16 cellular contexts compared by ENCODE assay signal in the genomic region with DNA sequence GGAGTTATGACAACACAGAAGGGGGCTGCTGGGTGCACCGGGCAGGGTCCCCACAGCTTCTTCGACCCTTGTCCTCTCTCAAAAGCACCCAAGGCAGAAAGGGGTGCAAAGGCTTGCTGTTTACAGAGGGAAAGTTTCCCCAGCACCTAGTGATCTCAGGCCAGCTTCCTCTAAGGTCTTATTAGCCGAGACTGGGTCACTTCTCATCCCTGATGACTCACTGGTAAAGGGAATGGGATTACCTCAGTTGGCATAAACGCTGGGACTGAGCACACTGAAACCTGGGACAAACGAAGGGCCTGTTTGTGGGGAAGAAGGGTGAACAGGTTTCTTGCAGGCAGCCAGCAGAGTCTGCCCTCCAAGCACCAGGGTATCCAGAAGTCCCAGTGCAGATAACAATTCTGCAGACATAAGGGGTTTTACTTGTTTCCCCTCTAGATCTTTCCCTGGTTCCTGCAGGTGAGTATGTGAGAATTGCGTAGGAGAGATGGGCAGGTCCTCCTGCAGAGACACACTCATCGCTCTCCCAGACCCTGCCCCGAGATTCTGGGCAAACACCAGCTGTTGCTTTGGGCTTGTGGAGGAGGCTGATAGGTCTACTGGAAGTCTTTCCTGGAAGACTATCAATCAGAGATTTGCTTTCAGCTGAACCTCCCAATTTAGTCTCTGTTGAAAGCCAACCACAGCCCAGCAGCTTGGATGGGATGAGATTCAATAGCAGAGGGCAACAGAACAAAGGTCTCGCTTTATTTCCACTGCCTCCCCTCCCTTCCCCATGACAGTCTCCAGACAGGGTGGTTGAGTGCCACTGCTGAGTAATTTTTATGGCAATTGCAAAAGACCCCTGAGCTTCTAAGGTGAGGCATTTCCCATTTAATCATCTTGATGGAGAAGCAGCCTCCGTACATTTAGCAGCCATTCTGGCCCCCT. TPM values are rescaled to one million over a fixed set of nuclear protein-coding genes. Genes with fewer than 3 reads are reported as not detected.
DNase-seq lines count a peak whose midpoint lies in the region; ATAC-seq, FAIRE-seq and TF ChIP-seq lines count a peak whose summit lies in the region.
"Had no signal": no experiment of that assay in that cellular context is flagged by ENCODE, and none has a peak within 500 bp of the region (broad histone marks: within the 10 kb centered on the region; RNA-seq: fewer than 3 reads in every experiment).

No MANE protein-coding gene starts in this region.

- DNase-seq in ELR (ENCODE audit: low read depth) (peak; percentile 70), RCC 7860 (ENCODE audit: low spot score) (peak; percentile 17), epithelial cell of esophagus (ENCODE audit: low read depth) (peak; percentile 76), pons (ENCODE audit: low spot score) (peak; percentile 47), NCI-H2107 treated with DMSO at 0.1 percent for 48 hours (lab: John Stamatoyannopoulos, UW; ENCODE audit: unreplicated experiment) (no peak), NCI-H146 treated with DMSO at 0.1 percent for 48 hours (lab: John Stamatoyannopoulos, UW; ENCODE audit: unreplicated experiment) (no peak)
- no peak for DNase-seq in CD4-positive, alpha-beta T cell
- DNase-seq in activated CD8-positive, alpha-beta T cell treated with anti-CD3 and anti-CD28 coated beads, Interleukin-2, amount 10 ng/mL, durations not matched to agents 7 days and 5 days, result no peak
- DNase-seq: activated CD4-positive, alpha-beta T cell treated with anti-CD3 and anti-CD28 coated beads, Interleukin-2, amount 10 ng/mL, durations not matched to agents 24 days and 14 days; activated naive CD4-positive, alpha-beta T cell treated with anti-CD3 and anti-CD28 coated beads for 36 hours; brain microvascular endothelial cell; CD4-positive, alpha-beta memory T cell; stimulated activated naive CD4-positive, alpha-beta T cell treated with Interleukin-2 at 50 U/mL for 16 hours; upper lobe of left lung had no signal

- no peaks in the 10 kb centered on the region for H3K36me3 Mint-ChIP-seq in CD4-positive, alpha-beta T cell (ENCODE audit: low read depth)
- H3K36me3 Mint-ChIP-seq in activated CD8-positive, alpha-beta T cell treated with anti-CD3 and anti-CD28 coated beads, Interleukin-2, amount 10 ng/mL, durations not matched to agents 7 days and 5 days (ENCODE audit: low read depth), result no peaks in the 10 kb centered on the region
- H3K36me3 Mint-ChIP-seq: CD4-positive, alpha-beta memory T cell had no signal

- POLR2A ChIA-PET in CD4-positive, alpha-beta T cell (lab: Charles Lee), result no interaction called here
- POLR2A ChIA-PET in activated CD8-positive, alpha-beta T cell treated with anti-CD3 and anti-CD28 coated beads, Interleukin-2, amount 10 ng/mL, durations not matched to agents 7 days and 5 days (lab: Charles Lee), result no interaction called here

- CTCF ChIA-PET in CD4-positive, alpha-beta T cell (lab: Charles Lee), result no interaction called here
- CTCF ChIA-PET in activated CD8-positive, alpha-beta T cell treated with anti-CD3 and anti-CD28 coated beads, Interleukin-2, amount 10 ng/mL, durations not matched to agents 7 days and 5 days (lab: Charles Lee), result interaction anchor here (1.1 to 1.3 kb wide), 3 partner anchors 9 to 16 kb away, joined by 3 to 8 read pairs (median 7); no protein-coding TSS in a partner anchor

- H3K27me3 ChIP-seq in CD4-positive, alpha-beta T cell (ENCODE audit: control insufficient read depth, insufficient read depth, low read length), result no peaks in the 10 kb centered on the region
- H3K27me3 ChIP-seq: brain microvascular endothelial cell, SJSA1, upper lobe of left lung had no signal

- no peak overlapping the region for H3K27ac Mint-ChIP-seq in CD4-positive, alpha-beta T cell
- no peak overlapping the region for H3K27ac Mint-ChIP-seq in activated CD8-positive, alpha-beta T cell treated with anti-CD3 and anti-CD28 coated beads, Interleukin-2, amount 10 ng/mL, durations not matched to agents 7 days and 5 days
- H3K27ac Mint-ChIP-seq: activated CD4-positive, alpha-beta T cell treated with anti-CD3 and anti-CD28 coated beads, Interleukin-2, amount 10 ng/mL, durations not matched to agents 24 days and 14 days; activated naive CD4-positive, alpha-beta T cell treated with anti-CD3 and anti-CD28 coated beads for 36 hours; CD4-positive, alpha-beta memory T cell had no signal

- no peak for FAIRE-seq in RCC 7860 (lab: Jason Lieb, UNC)

- ATAC-seq in CD4-positive, alpha-beta T cell (ENCODE audit: poor library complexity), result no peak
- ATAC-seq in activated CD8-positive, alpha-beta T cell treated with anti-CD3 and anti-CD28 coated beads, Interleukin-2, amount 10 ng/mL, durations not matched to agents 7 days and 5 days, result no peak

- no peak for TF ChIP-seq CTCF in epithelial cell of esophagus (IDR thresholded peaks at IDR 0.05; ENCODE audit: insufficient read depth, low read depth, low read length, missing control alignments)
- no peak for TF ChIP-seq CTCF in CD4-positive, alpha-beta T cell (IDR thresholded peaks at IDR 0.05)

- intact Hi-C loops in CD4-positive, alpha-beta T cell (cut with DNase I, micrococcal nuclease), result no loop called here

- H3K9me3 Mint-ChIP-seq in CD4-positive, alpha-beta T cell, result no peaks in the 10 kb centered on the region
- H3K9me3 Mint-ChIP-seq in activated CD8-positive, alpha-beta T cell treated with anti-CD3 and anti-CD28 coated beads, Interleukin-2, amount 10 ng/mL, durations not matched to agents 7 days and 5 days (ENCODE audit: insufficient read depth), result no peaks in the 10 kb centered on the region
- H3K9me3 Mint-ChIP-seq: activated naive CD4-positive, alpha-beta T cell treated with anti-CD3 and anti-CD28 coated beads for 36 hours; CD4-positive, alpha-beta memory T cell had no signal

- H3K27ac ChIP-seq in CD4-positive, alpha-beta T cell (ENCODE audit: low read depth, low read length), result no peak overlapping the region
- H3K27ac ChIP-seq: brain microvascular endothelial cell, KMS-11, SJSA1, upper lobe of left lung had no signal

- no peaks in the 10 kb centered on the region for H3K9me3 ChIP-seq in CD4-positive, alpha-beta T cell (ENCODE audit: control insufficient read depth, low read length)
- H3K9me3 ChIP-seq: SJSA1, upper lobe of left lung had no signal

- no peaks in the 10 kb centered on the region for H3K4me1 Mint-ChIP-seq in CD4-positive, alpha-beta T cell (ENCODE audit: low read depth)
- H3K4me1 Mint-ChIP-seq in activated CD8-positive, alpha-beta T cell treated with anti-CD3 and anti-CD28 coated beads, Interleukin-2, amount 10 ng/mL, durations not matched to agents 7 days and 5 days (ENCODE audit: low read depth), result no peaks in the 10 kb centered on the region
- H3K4me1 Mint-ChIP-seq: CD4-positive, alpha-beta memory T cell had no signal

- no peak overlapping the region for H3K4me3 ChIP-seq in epithelial cell of esophagus (ENCODE audit: low read length)
- H3K4me3 ChIP-seq: SJSA1, upper lobe of left lung had no signal

- no peak overlapping the region for H3K4me3 Mint-ChIP-seq in CD4-positive, alpha-beta T cell
- no peak overlapping the region for H3K4me3 Mint-ChIP-seq in activated CD8-positive, alpha-beta T cell treated with anti-CD3 and anti-CD28 coated beads, Interleukin-2, amount 10 ng/mL, durations not matched to agents 7 days and 5 days
- H3K4me3 Mint-ChIP-seq: activated CD4-positive, alpha-beta T cell treated with anti-CD3 and anti-CD28 coated beads, Interleukin-2, amount 10 ng/mL, durations not matched to agents 24 days and 14 days; activated naive CD4-positive, alpha-beta T cell treated with anti-CD3 and anti-CD28 coated beads for 36 hours had no signal

- H3K27me3 Mint-ChIP-seq in CD4-positive, alpha-beta T cell, result peaks cover 33% of the 10 kb centered on the region
- H3K27me3 Mint-ChIP-seq in activated CD8-positive, alpha-beta T cell treated with anti-CD3 and anti-CD28 coated beads, Interleukin-2, amount 10 ng/mL, durations not matched to agents 7 days and 5 days (ENCODE audit: low read depth), result peaks cover 21% of the 10 kb centered on the region

RNA-seq across cellular contexts. Expression of a gene that starts 25.7 kb away (rescaled TPM):
- total RNA-seq in CD4-positive, alpha-beta T cell, result not detected
- not detected for total RNA-seq in activated CD8-positive, alpha-beta T cell treated with anti-CD3 and anti-CD28 coated beads, Interleukin-2, amount 10 ng/mL, durations not matched to agents 7 days and 5 days
- total RNA-seq: CD4-positive, alpha-beta memory T cell had no signal

RNA-seq across cellular contexts. Expression of a gene that starts 38.5 kb away (rescaled TPM):
- 1 to 10 TPM; 2.7 to 3.0 TPM for total RNA-seq in CD4-positive, alpha-beta T cell
- total RNA-seq in activated CD8-positive, alpha-beta T cell treated with anti-CD3 and anti-CD28 coated beads, Interleukin-2, amount 10 ng/mL, durations not matched to agents 7 days and 5 days, result 1 to 10 TPM; 4.8 to 5.7 TPM

RNA-seq across cellular contexts. Expression of a gene that starts 38.8 kb away (rescaled TPM):
- total RNA-seq in CD4-positive, alpha-beta T cell, result 10 to 100 TPM; 44.5 to 46.5 TPM
- 10 to 100 TPM; 50.6 to 53.0 TPM for total RNA-seq in activated CD8-positive, alpha-beta T cell treated with anti-CD3 and anti-CD28 coated beads, Interleukin-2, amount 10 ng/mL, durations not matched to agents 7 days and 5 days

Comparison
In these comparisons a context has a peak if more than half of its experiments do, and no peak if none do; other contexts are left out.
1. DNase-seq: peak in ELR (single experiment), RCC 7860 (single experiment), epithelial cell of esophagus (single experiment) and pons (single experiment); none in CD4-positive, alpha-beta T cell (0 of 10), NCI-H2107 treated with DMSO at 0.1 percent for 48 hours (single experiment), activated CD8-positive, alpha-beta T cell treated with anti-CD3 and anti-CD28 coated beads, Interleukin-2, amount 10 ng/mL, durations not matched to agents 7 days and 5 days (single experiment) and NCI-H146 treated with DMSO at 0.1 percent for 48 hours (single experiment).